In the genomic region with DNA sequence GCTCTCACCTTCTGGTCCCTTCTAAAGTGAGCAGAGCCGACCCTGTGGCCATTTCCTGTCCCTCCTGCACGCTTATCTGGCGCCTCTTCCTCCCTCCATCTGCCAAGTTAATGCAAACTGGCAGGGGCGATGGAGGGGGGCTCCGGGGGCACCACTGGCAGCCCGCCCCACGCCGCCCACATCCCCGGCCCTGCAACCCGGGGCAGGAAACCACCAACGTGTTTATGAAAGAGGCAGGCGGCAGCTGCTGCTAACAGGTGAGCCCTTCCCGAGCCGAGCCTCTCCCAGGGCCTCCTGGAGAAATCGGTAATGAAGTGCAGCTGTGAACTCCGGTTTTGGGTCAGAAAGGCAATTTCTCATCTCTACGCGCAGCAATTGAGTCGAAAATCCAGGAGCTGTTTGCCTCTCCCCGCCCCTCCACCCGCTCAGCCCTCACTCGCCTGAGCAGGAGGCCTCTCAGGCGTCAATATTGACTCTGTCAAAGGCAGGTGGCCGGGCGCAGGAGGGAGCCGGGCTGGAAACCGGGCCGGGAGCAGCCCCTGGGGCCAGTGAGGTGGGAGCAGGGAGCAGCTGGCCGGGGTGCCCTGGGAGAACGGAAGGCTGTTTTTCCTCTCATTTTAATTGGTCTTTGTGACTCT, we compare ENCODE assay signal across 1 cellular context.
A peak's percentile ranks its signal among the peaks of the same experiment; 100 is the strongest.
TF ChIP-seq lines count a peak whose summit lies in the region.

No MANE protein-coding gene starts in this region.

TF ChIP-seq in HepG2, 621 proteins besides CTCF, POLR2A, EP300 and RAD21 (continued from another document and continues in another):
- TF ChIP-seq SMAD1 (CRISPR knock-in tag; IDR thresholded peaks at IDR 0.05; ENCODE audit: borderline replicate concordance, low read depth) = 0 out of 2 replicates have a peak, but pooled peaks have one; percentile 62
- TF ChIP-seq SOX6 (IDR thresholded peaks at IDR 0.05) = no peak
- TF ChIP-seq SOX6 (CRISPR knock-in tag; IDR thresholded peaks at IDR 0.05) = peak; percentile 79
- TF ChIP-seq, protein P1, sequence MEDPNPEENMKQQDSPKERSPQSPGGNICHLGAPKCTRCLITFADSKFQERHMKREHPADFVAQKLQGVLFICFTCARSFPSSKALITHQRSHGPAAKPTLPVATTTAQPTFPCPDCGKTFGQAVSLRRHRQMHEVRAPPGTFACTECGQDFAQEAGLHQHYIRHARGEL (CRISPR knock-in tag; IDR thresholded peaks at IDR 0.05) = no peak
- peak; percentile 66; the same call in 1 of the 2 replicates for TF ChIP-seq SPEN (CRISPR knock-in tag; IDR thresholded peaks at IDR 0.05; ENCODE audit: low read depth)
- peak; percentile 66; the same call in 1 of the 2 replicates for TF ChIP-seq NCOR1 (IDR thresholded peaks at IDR 0.05; ENCODE audit: borderline replicate concordance, low read length)
- peak; percentile 78 for TF ChIP-seq ZNF83 (CRISPR knock-in tag; IDR thresholded peaks at IDR 0.05; ENCODE audit: borderline replicate concordance)
- no peak for TF ChIP-seq MATR3 (CRISPR knock-in tag; IDR thresholded peaks at IDR 0.05)
- no peak for TF ChIP-seq ZNF34 (CRISPR knock-in tag; IDR thresholded peaks at IDR 0.05; ENCODE audit: borderline replicate concordance)
- 0 out of 2 replicates have a peak, but pooled peaks have one; percentile 59 for TF ChIP-seq ZNF773 (CRISPR knock-in tag; IDR thresholded peaks at IDR 0.05; ENCODE audit: borderline replicate concordance)
- TF ChIP-seq ZNF367 (CRISPR knock-in tag; IDR thresholded peaks at IDR 0.05; ENCODE audit: borderline replicate concordance) = peak; percentile 90; the same call in 1 of the 2 replicates
- TF ChIP-seq EZH2 (conservative IDR thresholded peaks at IDR 0.05; ENCODE audit: low read depth, low read length) = no peak
- TF ChIP-seq SKI (IDR thresholded peaks at IDR 0.05; ENCODE audit: partially characterized antibody) = no peak
- no peak for TF ChIP-seq DNMT1 (CRISPR knock-in tag; IDR thresholded peaks at IDR 0.05)
- TF ChIP-seq, protein P2, sequence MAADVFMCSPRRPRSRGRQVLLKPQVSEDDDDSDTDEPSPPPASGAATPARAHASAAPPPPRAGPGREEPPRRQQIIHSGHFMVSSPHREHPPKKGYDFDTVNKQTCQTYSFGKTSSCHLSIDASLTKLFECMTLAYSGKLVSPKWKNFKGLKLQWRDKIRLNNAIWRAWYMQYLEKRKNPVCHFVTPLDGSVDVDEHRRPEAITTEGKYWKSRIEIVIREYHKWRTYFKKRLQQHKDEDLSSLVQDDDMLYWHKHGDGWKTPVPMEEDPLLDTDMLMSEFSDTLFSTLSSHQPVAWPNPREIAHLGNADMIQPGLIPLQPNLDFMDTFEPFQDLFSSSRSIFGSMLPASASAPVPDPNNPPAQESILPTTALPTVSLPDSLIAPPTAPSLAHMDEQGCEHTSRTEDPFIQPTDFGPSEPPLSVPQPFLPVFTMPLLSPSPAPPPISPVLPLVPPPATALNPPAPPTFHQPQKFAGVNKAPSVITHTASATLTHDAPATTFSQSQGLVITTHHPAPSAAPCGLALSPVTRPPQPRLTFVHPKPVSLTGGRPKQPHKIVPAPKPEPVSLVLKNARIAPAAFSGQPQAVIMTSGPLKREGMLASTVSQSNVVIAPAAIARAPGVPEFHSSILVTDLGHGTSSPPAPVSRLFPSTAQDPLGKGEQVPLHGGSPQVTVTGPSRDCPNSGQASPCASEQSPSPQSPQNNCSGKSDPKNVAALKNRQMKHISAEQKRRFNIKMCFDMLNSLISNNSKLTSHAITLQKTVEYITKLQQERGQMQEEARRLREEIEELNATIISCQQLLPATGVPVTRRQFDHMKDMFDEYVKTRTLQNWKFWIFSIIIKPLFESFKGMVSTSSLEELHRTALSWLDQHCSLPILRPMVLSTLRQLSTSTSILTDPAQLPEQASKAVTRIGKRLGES (CRISPR knock-in tag; IDR thresholded peaks at IDR 0.05; ENCODE audit: borderline replicate concordance) = peak; percentile 72; the same call in 1 of the 2 replicates
- TF ChIP-seq ISL2 (CRISPR knock-in tag; IDR thresholded peaks at IDR 0.05) = peak; percentile 58
- peak; percentile 53 for TF ChIP-seq HNRNPLL (IDR thresholded peaks at IDR 0.05; ENCODE audit: low read depth, low read length, poor library complexity, severe bottlenecking)
- TF ChIP-seq ZNF256 (CRISPR knock-in tag; conservative IDR thresholded peaks at IDR 0.05) = peak; percentile 67; the same call in 1 of the 2 replicates
- TF ChIP-seq PLRG1 (conservative IDR thresholded peaks at IDR 0.05) = no peak
- peak; percentile 71 for TF ChIP-seq RBM39 (IDR thresholded peaks at IDR 0.05; ENCODE audit: low read depth, low read length, poor library complexity, severe bottlenecking)
- TF ChIP-seq MAZ (IDR thresholded peaks at IDR 0.05; ENCODE audit: borderline replicate concordance, low read depth, low read length) = peak; percentile 75; the same call in 1 of the 2 replicates
- TF ChIP-seq MAZ (CRISPR knock-in tag; IDR thresholded peaks at IDR 0.05; ENCODE audit: low read depth) = peak; percentile 89
- TF ChIP-seq SALL1 (CRISPR knock-in tag; IDR thresholded peaks at IDR 0.05) = peak; percentile 97
- 0 out of 2 replicates have a peak, but pooled peaks have one; percentile 92 for TF ChIP-seq ZNF816 (CRISPR knock-in tag; IDR thresholded peaks at IDR 0.05; ENCODE audit: borderline replicate concordance)
- TF ChIP-seq BCL6 (CRISPR knock-in tag; IDR thresholded peaks at IDR 0.05) = peak; percentile 82
- TF ChIP-seq ZNF350 (CRISPR knock-in tag; IDR thresholded peaks at IDR 0.05; ENCODE audit: borderline replicate concordance, low read depth) = peak; percentile 95
- 0 out of 2 replicates have a peak, but pooled peaks have one; percentile 10 for TF ChIP-seq KLF13 (CRISPR knock-in tag; IDR thresholded peaks at IDR 0.05)
- TF ChIP-seq PTBP1 (IDR thresholded peaks at IDR 0.05; ENCODE audit: low read depth, low read length, poor library complexity, severe bottlenecking) = peak; percentile 83
- TF ChIP-seq ZNF20 (CRISPR knock-in tag; IDR thresholded peaks at IDR 0.05) = no peak
- peak; percentile 35; the same call in 1 of the 2 replicates for TF ChIP-seq KLF9 (CRISPR knock-in tag; IDR thresholded peaks at IDR 0.05; ENCODE audit: low read depth)
- TF ChIP-seq, protein P3, sequence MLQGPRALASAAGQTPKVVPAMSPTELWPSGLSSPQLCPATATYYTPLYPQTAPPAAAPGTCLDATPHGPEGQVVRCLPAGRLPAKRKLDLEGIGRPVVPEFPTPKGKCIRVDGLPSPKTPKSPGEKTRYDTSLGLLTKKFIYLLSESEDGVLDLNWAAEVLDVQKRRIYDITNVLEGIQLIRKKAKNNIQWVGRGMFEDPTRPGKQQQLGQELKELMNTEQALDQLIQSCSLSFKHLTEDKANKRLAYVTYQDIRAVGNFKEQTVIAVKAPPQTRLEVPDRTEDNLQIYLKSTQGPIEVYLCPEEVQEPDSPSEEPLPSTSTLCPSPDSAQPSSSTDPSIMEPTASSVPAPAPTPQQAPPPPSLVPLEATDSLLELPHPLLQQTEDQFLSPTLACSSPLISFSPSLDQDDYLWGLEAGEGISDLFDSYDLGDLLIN (CRISPR knock-in tag; IDR thresholded peaks at IDR 0.05; ENCODE audit: borderline replicate concordance) = peak; percentile 65; the same call in 1 of the 2 replicates
- TF ChIP-seq NBN (conservative IDR thresholded peaks at IDR 0.05) = no peak
- TF ChIP-seq, protein P4, sequence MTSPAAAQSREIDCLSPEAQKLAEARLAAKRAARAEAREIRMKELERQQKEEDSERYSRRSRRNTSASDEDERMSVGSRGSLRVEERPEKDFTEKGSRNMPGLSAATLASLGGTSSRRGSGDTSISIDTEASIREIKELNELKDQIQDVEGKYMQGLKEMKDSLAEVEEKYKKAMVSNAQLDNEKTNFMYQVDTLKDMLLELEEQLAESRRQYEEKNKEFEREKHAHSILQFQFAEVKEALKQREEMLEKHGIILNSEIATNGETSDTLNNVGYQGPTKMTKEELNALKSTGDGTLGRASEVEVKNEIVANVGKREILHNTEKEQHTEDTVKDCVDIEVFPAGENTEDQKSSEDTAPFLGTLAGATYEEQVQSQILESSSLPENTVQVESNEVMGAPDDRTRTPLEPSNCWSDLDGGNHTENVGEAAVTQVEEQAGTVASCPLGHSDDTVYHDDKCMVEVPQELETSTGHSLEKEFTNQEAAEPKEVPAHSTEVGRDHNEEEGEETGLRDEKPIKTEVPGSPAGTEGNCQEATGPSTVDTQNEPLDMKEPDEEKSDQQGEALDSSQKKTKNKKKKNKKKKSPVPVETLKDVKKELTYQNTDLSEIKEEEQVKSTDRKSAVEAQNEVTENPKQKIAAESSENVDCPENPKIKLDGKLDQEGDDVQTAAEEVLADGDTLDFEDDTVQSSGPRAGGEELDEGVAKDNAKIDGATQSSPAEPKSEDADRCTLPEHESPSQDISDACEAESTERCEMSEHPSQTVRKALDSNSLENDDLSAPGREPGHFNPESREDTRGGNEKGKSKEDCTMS (CRISPR knock-in tag; conservative IDR thresholded peaks at IDR 0.05) = no peak
- TF ChIP-seq, protein P5, sequence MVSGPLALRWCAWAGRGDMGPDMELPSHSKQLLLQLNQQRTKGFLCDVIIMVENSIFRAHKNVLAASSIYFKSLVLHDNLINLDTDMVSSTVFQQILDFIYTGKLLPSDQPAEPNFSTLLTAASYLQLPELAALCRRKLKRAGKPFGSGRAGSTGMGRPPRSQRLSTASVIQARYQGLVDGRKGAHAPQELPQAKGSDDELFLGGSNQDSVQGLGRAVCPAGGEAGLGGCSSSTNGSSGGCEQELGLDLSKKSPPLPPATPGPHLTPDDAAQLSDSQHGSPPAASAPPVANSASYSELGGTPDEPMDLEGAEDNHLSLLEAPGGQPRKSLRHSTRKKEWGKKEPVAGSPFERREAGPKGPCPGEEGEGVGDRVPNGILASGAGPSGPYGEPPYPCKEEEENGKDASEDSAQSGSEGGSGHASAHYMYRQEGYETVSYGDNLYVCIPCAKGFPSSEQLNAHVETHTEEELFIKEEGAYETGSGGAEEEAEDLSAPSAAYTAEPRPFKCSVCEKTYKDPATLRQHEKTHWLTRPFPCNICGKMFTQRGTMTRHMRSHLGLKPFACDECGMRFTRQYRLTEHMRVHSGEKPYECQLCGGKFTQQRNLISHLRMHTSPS (CRISPR knock-in tag; IDR thresholded peaks at IDR 0.05; ENCODE audit: low read depth) = peak; percentile 63
- TF ChIP-seq NONO (IDR thresholded peaks at IDR 0.05) = no peak
- TF ChIP-seq NONO (CRISPR knock-in tag; conservative IDR thresholded peaks at IDR 0.05) = peak; percentile 89
- TF ChIP-seq, protein P6, sequence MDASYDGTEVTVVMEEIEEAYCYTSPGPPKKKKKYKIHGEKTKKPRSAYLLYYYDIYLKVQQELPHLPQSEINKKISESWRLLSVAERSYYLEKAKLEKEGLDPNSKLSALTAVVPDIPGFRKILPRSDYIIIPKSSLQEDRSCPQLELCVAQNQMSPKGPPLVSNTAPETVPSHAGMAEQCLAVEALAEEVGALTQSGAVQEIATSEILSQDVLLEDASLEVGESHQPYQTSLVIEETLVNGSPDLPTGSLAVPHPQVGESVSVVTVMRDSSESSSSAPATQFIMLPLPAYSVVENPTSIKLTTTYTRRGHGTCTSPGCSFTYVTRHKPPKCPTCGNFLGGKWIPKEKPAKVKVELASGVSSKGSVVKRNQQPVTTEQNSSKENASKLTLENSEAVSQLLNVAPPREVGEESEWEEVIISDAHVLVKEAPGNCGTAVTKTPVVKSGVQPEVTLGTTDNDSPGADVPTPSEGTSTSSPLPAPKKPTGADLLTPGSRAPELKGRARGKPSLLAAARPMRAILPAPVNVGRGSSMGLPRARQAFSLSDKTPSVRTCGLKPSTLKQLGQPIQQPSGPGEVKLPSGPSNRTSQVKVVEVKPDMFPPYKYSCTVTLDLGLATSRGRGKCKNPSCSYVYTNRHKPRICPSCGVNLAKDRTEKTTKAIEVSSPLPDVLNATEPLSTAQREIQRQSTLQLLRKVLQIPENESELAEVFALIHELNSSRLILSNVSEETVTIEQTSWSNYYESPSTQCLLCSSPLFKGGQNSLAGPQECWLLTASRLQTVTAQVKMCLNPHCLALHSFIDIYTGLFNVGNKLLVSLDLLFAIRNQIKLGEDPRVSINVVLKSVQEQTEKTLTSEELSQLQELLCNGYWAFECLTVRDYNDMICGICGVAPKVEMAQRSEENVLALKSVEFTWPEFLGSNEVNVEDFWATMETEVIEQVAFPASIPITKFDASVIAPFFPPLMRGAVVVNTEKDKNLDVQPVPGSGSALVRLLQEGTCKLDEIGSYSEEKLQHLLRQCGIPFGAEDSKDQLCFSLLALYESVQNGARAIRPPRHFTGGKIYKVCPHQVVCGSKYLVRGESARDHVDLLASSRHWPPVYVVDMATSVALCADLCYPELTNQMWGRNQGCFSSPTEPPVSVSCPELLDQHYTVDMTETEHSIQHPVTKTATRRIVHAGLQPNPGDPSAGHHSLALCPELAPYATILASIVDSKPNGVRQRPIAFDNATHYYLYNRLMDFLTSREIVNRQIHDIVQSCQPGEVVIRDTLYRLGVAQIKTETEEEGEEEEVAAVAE (CRISPR knock-in tag; IDR thresholded peaks at IDR 0.05; ENCODE audit: borderline replicate concordance) = peak; percentile 60; the same call in 1 of the 2 replicates
- TF ChIP-seq ZNF879 (CRISPR knock-in tag; IDR thresholded peaks at IDR 0.05) = 0 out of 2 replicates have a peak, but pooled peaks have one; percentile 37
- TF ChIP-seq SATB2 (CRISPR knock-in tag; IDR thresholded peaks at IDR 0.05) = peak; percentile 92
- peak; percentile 94; the same call in 1 of the 2 replicates for TF ChIP-seq ZFP36L1 (CRISPR knock-in tag; IDR thresholded peaks at IDR 0.05)
- peak; percentile 14 for TF ChIP-seq ZNF776 (CRISPR knock-in tag; IDR thresholded peaks at IDR 0.05)
- peak; percentile 93; the same call in 1 of the 2 replicates for TF ChIP-seq ZNF780A (CRISPR knock-in tag; IDR thresholded peaks at IDR 0.05)
- TF ChIP-seq, protein P7, sequence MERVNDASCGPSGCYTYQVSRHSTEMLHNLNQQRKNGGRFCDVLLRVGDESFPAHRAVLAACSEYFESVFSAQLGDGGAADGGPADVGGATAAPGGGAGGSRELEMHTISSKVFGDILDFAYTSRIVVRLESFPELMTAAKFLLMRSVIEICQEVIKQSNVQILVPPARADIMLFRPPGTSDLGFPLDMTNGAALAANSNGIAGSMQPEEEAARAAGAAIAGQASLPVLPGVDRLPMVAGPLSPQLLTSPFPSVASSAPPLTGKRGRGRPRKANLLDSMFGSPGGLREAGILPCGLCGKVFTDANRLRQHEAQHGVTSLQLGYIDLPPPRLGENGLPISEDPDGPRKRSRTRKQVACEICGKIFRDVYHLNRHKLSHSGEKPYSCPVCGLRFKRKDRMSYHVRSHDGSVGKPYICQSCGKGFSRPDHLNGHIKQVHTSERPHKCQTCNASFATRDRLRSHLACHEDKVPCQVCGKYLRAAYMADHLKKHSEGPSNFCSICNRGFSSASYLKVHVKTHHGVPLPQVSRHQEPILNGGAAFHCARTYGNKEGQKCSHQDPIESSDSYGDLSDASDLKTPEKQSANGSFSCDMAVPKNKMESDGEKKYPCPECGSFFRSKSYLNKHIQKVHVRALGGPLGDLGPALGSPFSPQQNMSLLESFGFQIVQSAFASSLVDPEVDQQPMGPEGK (CRISPR knock-in tag; IDR thresholded peaks at IDR 0.05) = peak; percentile 88
- TF ChIP-seq, protein P8, sequence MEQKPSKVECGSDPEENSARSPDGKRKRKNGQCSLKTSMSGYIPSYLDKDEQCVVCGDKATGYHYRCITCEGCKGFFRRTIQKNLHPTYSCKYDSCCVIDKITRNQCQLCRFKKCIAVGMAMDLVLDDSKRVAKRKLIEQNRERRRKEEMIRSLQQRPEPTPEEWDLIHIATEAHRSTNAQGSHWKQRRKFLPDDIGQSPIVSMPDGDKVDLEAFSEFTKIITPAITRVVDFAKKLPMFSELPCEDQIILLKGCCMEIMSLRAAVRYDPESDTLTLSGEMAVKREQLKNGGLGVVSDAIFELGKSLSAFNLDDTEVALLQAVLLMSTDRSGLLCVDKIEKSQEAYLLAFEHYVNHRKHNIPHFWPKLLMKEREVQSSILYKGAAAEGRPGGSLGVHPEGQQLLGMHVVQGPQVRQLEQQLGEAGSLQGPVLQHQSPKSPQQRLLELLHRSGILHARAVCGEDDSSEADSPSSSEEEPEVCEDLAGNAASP (CRISPR knock-in tag; IDR thresholded peaks at IDR 0.05; ENCODE audit: borderline replicate concordance) = peak; percentile 81; the same call in 1 of the 2 replicates
- peak; percentile 76; the same call in 1 of the 2 replicates for TF ChIP-seq SMYD3 (CRISPR knock-in tag; IDR thresholded peaks at IDR 0.05)
- TF ChIP-seq ZNF234 (CRISPR knock-in tag; conservative IDR thresholded peaks at IDR 0.05) = peak; percentile 92; the same call in 1 of the 2 replicates
